ENCODE assay signal across 1 cellular context in genomic region chr3:52277972-52278509, GRCh38.
TF ChIP-seq lines count a peak whose summit lies in the region.

No MANE protein-coding gene starts in this region.

TF ChIP-seq in HCT116, 20 proteins besides CTCF, POLR2A, EP300 and RAD21 (continued from another document):
- no peak for TF ChIP-seq ZBTB33 (IDR thresholded peaks at IDR 0.05; ENCODE audit: extremely low read depth, insufficient replicate concordance, low read length)
- peak; percentile 88 for TF ChIP-seq ZFX (IDR thresholded peaks at IDR 0.05)
- no peak for TF ChIP-seq EZH2 (IDR thresholded peaks at IDR 0.05)
- TF ChIP-seq FOSL1 (IDR thresholded peaks at IDR 0.05; ENCODE audit: low read depth) = no peak
- TF ChIP-seq EGR1 (IDR thresholded peaks at IDR 0.05; ENCODE audit: low read depth) = no peak
- no peak for TF ChIP-seq CBX3 (IDR thresholded peaks at IDR 0.05; ENCODE audit: low read depth)
TF ChIP-seq in HCT116: peak in this region for 2.
